ENCODE assay signal across 33 cellular contexts in the genomic region with DNA sequence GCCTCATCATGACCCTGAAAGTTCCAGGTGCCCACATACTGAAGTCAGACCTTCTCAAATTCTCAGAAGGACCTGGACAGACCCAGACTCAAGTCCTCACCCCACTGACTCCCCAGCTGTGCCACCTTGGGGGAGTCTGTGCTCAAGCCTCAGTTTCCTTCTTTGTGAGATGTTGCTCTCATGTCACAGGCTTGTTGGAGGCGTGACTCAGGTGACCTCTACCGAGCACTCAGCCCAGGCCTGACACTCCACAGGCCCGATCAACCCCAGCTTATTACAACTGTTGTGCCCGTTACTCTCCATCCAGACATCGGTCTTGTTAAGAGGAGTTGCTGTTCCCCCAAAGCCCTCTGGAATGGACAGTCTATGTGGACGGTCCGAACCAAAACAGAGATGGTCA.
DNase-seq lines count a peak whose midpoint lies in the region; ATAC-seq and TF ChIP-seq lines count a peak whose summit lies in the region.
"Had no signal": no experiment of that assay in that cellular context is flagged by ENCODE, and none has a peak within 500 bp of the region (broad histone marks: within the 10 kb centered on the region; RNA-seq: fewer than 3 reads in every experiment).

No MANE protein-coding gene starts in this region.

- H3K27ac Mint-ChIP-seq in mesothelial cell of epicardium = no peak overlapping the region
- H3K27ac Mint-ChIP-seq: B cell; CD14-positive monocyte; CD4-positive, alpha-beta T cell; CD4-positive, CD25-positive, alpha-beta regulatory T cell; CD8-positive, alpha-beta T cell had no signal

- H3K4me1 Mint-ChIP-seq in mesothelial cell of epicardium = peaks cover 9% of the 10 kb centered on the region
- H3K4me1 Mint-ChIP-seq: B cell; CD14-positive monocyte; CD4-positive, alpha-beta memory T cell; CD4-positive, CD25-positive, alpha-beta regulatory T cell; CD8-positive, alpha-beta memory T cell had no signal

- no peaks in the 10 kb centered on the region for H3K27me3 ChIP-seq in upper lobe of right lung
- H3K27me3 ChIP-seq: BE2C; BLaER1; BLaER1 treated with 17β-estradiol and CSF1 and Interleukin-3, amounts not matched to agents 10 nM and 100 nM had no signal

- DNase-seq in coronary artery (ENCODE audit: low spot score) = peak; percentile 59
- DNase-seq in islet precursor cell = peak; percentile 18
- DNase-seq in upper lobe of right lung = no peak
- no peak for DNase-seq in NCI-H345 (lab: John Stamatoyannopoulos, UW)
- no peak for DNase-seq in mesothelial cell of epicardium (ENCODE audit: low spot score in 2 of 2, unreplicated experiment in 2 of 2)
- DNase-seq: 8988T; ACHN; AML-193; BE2C; C1 segment of cervical spinal cord; Caco-2; Calu3; CD4-positive, alpha-beta memory T cell; CD4-positive, alpha-beta T cell; CD4-positive, CD25-positive, alpha-beta regulatory T cell; CD8-positive, alpha-beta memory T cell; CD8-positive, alpha-beta T cell; COR-L47; DMS 273 treated with DMSO at 0.1 percent for 48 hours; DMS153; DMS53; DMS79; DMS79 treated with DMSO at 0.1 percent for 48 hours; DND-41; EL had no signal

- H3K4me3 Mint-ChIP-seq in mesothelial cell of epicardium = no peak overlapping the region
- H3K4me3 Mint-ChIP-seq: B cell; CD14-positive monocyte; CD4-positive, alpha-beta memory T cell; CD4-positive, alpha-beta T cell; CD4-positive, CD25-positive, alpha-beta regulatory T cell; CD8-positive, alpha-beta memory T cell; CD8-positive, alpha-beta T cell had no signal

- peaks cover 15% of the 10 kb centered on the region for H3K36me3 Mint-ChIP-seq in mesothelial cell of epicardium
- H3K36me3 Mint-ChIP-seq: CD14-positive monocyte; CD8-positive, alpha-beta T cell had no signal

- intact Hi-C loops in upper lobe of right lung (cut with DNase I) = no loop called here

- H3K4me1 ChIP-seq in upper lobe of right lung = no peaks in the 10 kb centered on the region
- H3K4me1 ChIP-seq: A549; BE2C; BLaER1; BLaER1 treated with 17β-estradiol and CSF1 and Interleukin-3, amounts not matched to agents 10 nM and 100 nM; Caco-2 had no signal

- H3K27me3 Mint-ChIP-seq in mesothelial cell of epicardium (ENCODE audit: low read depth) = peaks cover 2% of the 10 kb centered on the region
- H3K27me3 Mint-ChIP-seq: B cell; CD4-positive, alpha-beta memory T cell; CD4-positive, alpha-beta T cell; CD4-positive, CD25-positive, alpha-beta regulatory T cell; CD8-positive, alpha-beta memory T cell had no signal

- H3K4me3 ChIP-seq in coronary artery (no peak overlapping the region), upper lobe of right lung (no peak overlapping the region)
- H3K4me3 ChIP-seq: A549; BLaER1; BLaER1 treated with 17β-estradiol and CSF1 and Interleukin-3, amounts not matched to agents 10 nM and 100 nM had no signal

- ATAC-seq in upper lobe of right lung = peak; percentile 10
- ATAC-seq in GM18873 (IDR thresholded peaks at IDR 0.05; ENCODE audit: low FRiP score, unreplicated experiment) = no peak
- ATAC-seq: A549; CD8-positive, alpha-beta T cell had no signal

- H3K9me3 Mint-ChIP-seq in mesothelial cell of epicardium = peaks cover 23% of the 10 kb centered on the region
- H3K9me3 Mint-ChIP-seq: CD4-positive, alpha-beta T cell; CD8-positive, alpha-beta memory T cell had no signal

- H3K36me3 ChIP-seq in upper lobe of right lung = no peaks in the 10 kb centered on the region
- H3K36me3 ChIP-seq: BE2C; BLaER1; BLaER1 treated with 17β-estradiol and CSF1 and Interleukin-3, amounts not matched to agents 10 nM and 100 nM had no signal

- TF ChIP-seq CTCF in coronary artery (IDR thresholded peaks at IDR 0.05) (no peak), upper lobe of right lung (IDR thresholded peaks at IDR 0.05) (no peak), mesothelial cell of epicardium (IDR thresholded peaks at IDR 0.05; ENCODE audit: unreplicated experiment) (no peak)

- H3K27ac ChIP-seq in coronary artery (no peak overlapping the region), upper lobe of right lung (no peak overlapping the region)
- H3K27ac ChIP-seq: 22Rv1; A549; BLaER1; BLaER1 treated with 17β-estradiol and CSF1 and Interleukin-3, amounts not matched to agents 10 nM and 100 nM; C4-2B had no signal

- H3K9me3 ChIP-seq in upper lobe of right lung = no peaks in the 10 kb centered on the region
- H3K9me3 ChIP-seq: BE2C; BLaER1; BLaER1 treated with 17β-estradiol and CSF1 and Interleukin-3, amounts not matched to agents 10 nM and 100 nM; Caco-2 had no signal

Comparison
In these comparisons a context has a peak if more than half of its experiments do, and no peak if none do; other contexts are left out.
1. DNase-seq: peak in coronary artery (single experiment) and islet precursor cell (single experiment); none in upper lobe of right lung (single experiment), NCI-H345 (single experiment) and mesothelial cell of epicardium (0 of 2).